14 cellular contexts compared by ENCODE assay signal in genomic region chr2:150126143-150126725, GRCh38.
DNase-seq lines count a peak whose midpoint lies in the region; ATAC-seq, FAIRE-seq and TF ChIP-seq lines count a peak whose summit lies in the region.
"Had no signal": no experiment of that assay in that cellular context is flagged by ENCODE, and none has a peak within 500 bp of the region (broad histone marks: within the 10 kb centered on the region; RNA-seq: fewer than 3 reads in every experiment).

No MANE protein-coding gene starts in this region.

- CTCF ChIA-PET in A549 (lab: Yijun Ruan, JAX) = interaction anchor here (0.8 to 2.0 kb wide), 4 partner anchors 9 to 137 kb away, joined by 3 to 4 read pairs (median 3); no protein-coding TSS in a partner anchor
- CTCF ChIA-PET in IMR-90 (lab: Yijun Ruan, JAX) = interaction anchor here (0.6 kb wide), 1 partner anchor 505 kb away, joined by 6 read pairs; no protein-coding TSS in a partner anchor

- TF ChIP-seq RAD21 in A549 (conservative IDR thresholded peaks at IDR 0.05 in 1 of 2, IDR thresholded peaks at IDR 0.05 in 1 of 2) (no peak), IMR-90 (IDR thresholded peaks at IDR 0.05; ENCODE audit: low read length) (no peak)

- DNase-seq in A549 (ENCODE audit: low read depth in 1 of 2, low spot score in 1 of 2) = peak in 1 of 2 experiments; percentile 62
- DNase-seq in IMR-90 = peak; percentile 43
- peak; percentile 85 for DNase-seq in bronchial epithelial cell (ENCODE audit: low read depth)
- DNase-seq in kidney glomerular epithelial cell (lab: John Stamatoyannopoulos, UW) = peak; percentile 88
- no peak for DNase-seq in foreskin melanocyte
- no peak for DNase-seq in testis
- no peak for DNase-seq in left ventricle myocardium superior
- DNase-seq in Right ventricle myocardium superior = no peak
- DNase-seq: activated CD8-positive, alpha-beta memory T cell treated with anti-CD3 and anti-CD28 coated beads, Interleukin-2, amount 10 ng/mL, durations not matched to agents 7 days and 5 days; COR-L47; effector memory CD8-positive, alpha-beta T cell; NCI-H1930; NCI-H524 had no signal

- H4K5ac ChIP-seq in IMR-90 (ENCODE audit: low read depth, low read length) = no peak overlapping the region; the same call in 1 of the 2 replicates

- H3K14ac ChIP-seq in IMR-90 (replicated peaks; ENCODE audit: low read depth, low read length) = 0 out of 2 replicates have a peak overlapping the region, but pooled peaks have one; percentile 10

- no peak for TF ChIP-seq EP300 in A549 (IDR thresholded peaks at IDR 0.05)

- peak overlapping the region; percentile 87 for H2AK5ac ChIP-seq in IMR-90 (ENCODE audit: low read depth, low read length)

- no peak for FAIRE-seq in A549 (lab: Jason Lieb, UNC)
- FAIRE-seq in bronchial epithelial cell (lab: Jason Lieb, UNC) = no peak

- WGBS in A549 (ENCODE audit: missing lambda C conversion rate) = 45% methylated on average over 6 of the region's 6 CpGs
- no CpG with 5 or more reads among the region's 6 CpGs for WGBS in IMR-90 (ENCODE audit: extremely low coverage in 2 of 2, insufficient read length in 1 of 2), 2 experiments
- WGBS in testis, 2 donors = 91 to 94% methylated on average over 6 of the region's 6 CpGs

- H3K56ac ChIP-seq in IMR-90 (ENCODE audit: extremely low read depth, insufficient read depth, low read length) = no peak overlapping the region

- no TSS peak for BruUV-seq in IMR-90 (replicated peaks; lab: Mats Ljungman, UMichigan)

- H4K8ac ChIP-seq in IMR-90 (ENCODE audit: low read depth in 2 of 2, low read length in 2 of 2) = peak overlapping the region; percentile 35 to 60; a peak in 1 of 4 replicates

- H3K27me3 ChIP-seq in IMR-90 (ENCODE audit: control insufficient read depth, insufficient read depth, low read length) = no peaks in the 10 kb centered on the region
- no peaks in the 10 kb centered on the region for H3K27me3 ChIP-seq in bronchial epithelial cell (ENCODE audit: control insufficient read depth, insufficient read depth, low read length)
- H3K27me3 ChIP-seq in testis = no peaks in the 10 kb centered on the region
- H3K27me3 ChIP-seq: gastroesophageal sphincter had no signal

- TF ChIP-seq POLR2A in A549 (IDR thresholded peaks at IDR 0.05; ENCODE audit: low read length) (no peak), IMR-90 (IDR thresholded peaks at IDR 0.05; ENCODE audit: low read depth, low read length) (no peak), testis (IDR thresholded peaks at IDR 0.05) (no peak)

- H3K23ac ChIP-seq in IMR-90 (ENCODE audit: low read depth, low read length) = no peak overlapping the region

- H2BK20ac ChIP-seq in IMR-90 (ENCODE audit: low read depth, low read length) = peak overlapping the region; percentile 33; the same call in 1 of the 2 replicates

- H3K4me1 ChIP-seq in A549 (peaks cover 59% of the 10 kb centered on the region), IMR-90 (ENCODE audit: control insufficient read depth, insufficient read depth, low read length) (peaks cover 13% of the 10 kb centered on the region), testis (no peaks in the 10 kb centered on the region)
- H3K4me1 ChIP-seq: gastroesophageal sphincter had no signal

- H3K4me3 ChIP-seq in A549 (no peak overlapping the region), IMR-90 (ENCODE audit: insufficient read depth, low read depth, low read length) (no peak overlapping the region), bronchial epithelial cell (ENCODE audit: low read depth, low read length) (no peak overlapping the region), testis (no peak overlapping the region)
- H3K4me3 ChIP-seq: gastroesophageal sphincter had no signal

- intact Hi-C loops in IMR-90 (cut with micrococcal nuclease) = loop anchor here (5.0 to 10.0 kb wide), 2 partner anchors 106 to 531 kb away; no protein-coding TSS in a partner anchor
- intact Hi-C loops in testis (cut with DNase I; ENCODE audit: low total_unique reads) = no loop called here
- intact Hi-C loops in left ventricle myocardium superior (cut with micrococcal nuclease) = no loop called here
- intact Hi-C loops in Right ventricle myocardium superior (cut with DNase I) = no loop called here

- H3K27ac ChIP-seq in A549 (peak overlapping the region; percentile 82 to 89), IMR-90 (ENCODE audit: insufficient read depth, low read length) (no peak overlapping the region), testis (no peak overlapping the region)
- H3K27ac ChIP-seq: gastroesophageal sphincter had no signal

- peak overlapping the region; percentile 58 for H3K4ac ChIP-seq in IMR-90 (ENCODE audit: low read depth, low read length)

- H3K9me1 ChIP-seq in IMR-90 (ENCODE audit: insufficient read depth, low read length) = peaks cover 14% of the 10 kb centered on the region

- H2BK15ac ChIP-seq in IMR-90 (ENCODE audit: low read depth, low read length) = peak overlapping the region; percentile 88; the same call in 2 of the 3 replicates

- no peak overlapping the region for H2AFZ ChIP-seq in IMR-90 (replicated peaks; ENCODE audit: low read length, poor library complexity)

- H2AK9ac ChIP-seq in IMR-90 (replicated peaks; ENCODE audit: low read depth, low read length, poor library complexity) = no peak overlapping the region

- in situ Hi-C loops in IMR-90 (cut with MboI; ENCODE audit: low sequenced_read_pairs) = loop anchor here (25.0 kb wide), 2 partner anchors 336 to 1111 kb away; no protein-coding TSS in a partner anchor

- H3K9ac ChIP-seq in IMR-90 (ENCODE audit: low read depth, low read length) = no peak overlapping the region

- H3K79me1 ChIP-seq in IMR-90 (ENCODE audit: low read depth in 1 of 2, low read length in 2 of 2) = no peaks in the 10 kb centered on the region

- no peaks in the 10 kb centered on the region for H4K20me1 ChIP-seq in IMR-90 (ENCODE audit: insufficient read depth, low read length)

- H3K9me3 ChIP-seq in A549 (0 out of 3 replicates have a peak, but pooled peaks cover 13% of the 10 kb centered on the region), IMR-90 (ENCODE audit: control insufficient read depth, insufficient read depth, low read length) (no peaks in the 10 kb centered on the region), testis (no peaks in the 10 kb centered on the region)
- H3K9me3 ChIP-seq: gastroesophageal sphincter had no signal

- H2BK5ac ChIP-seq in IMR-90 (ENCODE audit: low read depth, low read length, poor library complexity, severe bottlenecking) = no peak overlapping the region

- dilution Hi-C loops in IMR-90 (cut with HindIII; ENCODE audit: low sequenced_read_pairs, unreplicated experiment) = no loop called here

- H3K18ac ChIP-seq in IMR-90 (ENCODE audit: low read depth, low read length) = peak overlapping the region; percentile 73; the same call in 1 of the 2 replicates

- H3K36me3 ChIP-seq in IMR-90 (ENCODE audit: control insufficient read depth, insufficient read depth, low read length) = no peaks in the 10 kb centered on the region
- H3K36me3 ChIP-seq in bronchial epithelial cell (ENCODE audit: control insufficient read depth, insufficient read depth, low read length) = no peaks in the 10 kb centered on the region
- H3K36me3 ChIP-seq in testis (ENCODE audit: low read depth, missing control alignments) = no peaks in the 10 kb centered on the region
- H3K36me3 ChIP-seq: gastroesophageal sphincter had no signal

- TF ChIP-seq CTCF in A549 (IDR thresholded peaks at IDR 0.05) = 0 out of 3 replicates have a peak, but pooled peaks have one; percentile 1
- TF ChIP-seq CTCF in IMR-90 (conservative IDR thresholded peaks at IDR 0.05; ENCODE audit: low read depth, low read length) = no peak
- no peak for TF ChIP-seq CTCF in bronchial epithelial cell (IDR thresholded peaks at IDR 0.05; ENCODE audit: insufficient read depth, low read length, severe bottlenecking)
- no peak for TF ChIP-seq CTCF in testis (IDR thresholded peaks at IDR 0.05)

- H4K91ac ChIP-seq in IMR-90 (ENCODE audit: insufficient read depth, low read depth, low read length) = peak overlapping the region; percentile 56; the same call in 1 of the 2 replicates

- H3K4me2 ChIP-seq in A549 (peak overlapping the region; percentile 60), IMR-90 (ENCODE audit: low read depth, low read length) (no peak overlapping the region)

- no peak for ATAC-seq in A549
- no peak for ATAC-seq in IMR-90 (ENCODE audit: low read depth)
- ATAC-seq in left ventricle myocardium superior = no peak
- ATAC-seq in Right ventricle myocardium superior (ENCODE audit: poor library complexity) = no peak
- ATAC-seq: activated CD8-positive, alpha-beta memory T cell treated with anti-CD3 and anti-CD28 coated beads, Interleukin-2, amount 10 ng/mL, durations not matched to agents 7 days and 5 days; effector memory CD8-positive, alpha-beta T cell; gastroesophageal sphincter had no signal

- POLR2A ChIA-PET in A549 (lab: Yijun Ruan, JAX) = interaction anchor here (0.6 kb wide), 1 partner anchor 485 kb away, joined by 3 read pairs; no protein-coding TSS in a partner anchor
- POLR2A ChIA-PET in IMR-90 (lab: Charles Lee; ENCODE audit: unreplicated experiment) = no interaction called here

- no peak overlapping the region; the same call in 1 of the 2 replicates for H2BK120ac ChIP-seq in IMR-90 (ENCODE audit: low read depth, low read length)

TF ChIP-seq in A549, 52 proteins besides CTCF, POLR2A, EP300 and RAD21 (continues in another document):
- TF ChIP-seq RFX5 (IDR thresholded peaks at IDR 0.05) = no peak
- no peak for TF ChIP-seq HOXB5 (CRISPR knock-in tag; IDR thresholded peaks at IDR 0.05)
- no peak for TF ChIP-seq MAX (IDR thresholded peaks at IDR 0.05)

TF ChIP-seq in IMR-90, 13 proteins besides CTCF, POLR2A, EP300 and RAD21:
- TF ChIP-seq CHD1 (IDR thresholded peaks at IDR 0.05; ENCODE audit: low read depth, low read length) = no peak
- TF ChIP-seq MAFK (IDR thresholded peaks at IDR 0.05; ENCODE audit: low read depth, low read length) = no peak
- TF ChIP-seq BHLHE40 (IDR thresholded peaks at IDR 0.05; ENCODE audit: low read depth, low read length) = no peak
- no peak for TF ChIP-seq CEBPB (IDR thresholded peaks at IDR 0.05; ENCODE audit: low read depth, low read length)
- no peak for TF ChIP-seq MXI1 (IDR thresholded peaks at IDR 0.05; ENCODE audit: borderline replicate concordance, low read depth, low read length)
- no peak for TF ChIP-seq RFX5 (IDR thresholded peaks at IDR 0.05; ENCODE audit: low read depth, low read length)
- TF ChIP-seq SMC3 (IDR thresholded peaks at IDR 0.05; ENCODE audit: low read depth, low read length) = no peak
- TF ChIP-seq NFE2L2 (IDR thresholded peaks at IDR 0.05; ENCODE audit: low read depth, low read length) = no peak
- TF ChIP-seq RCOR1 (IDR thresholded peaks at IDR 0.05; ENCODE audit: insufficient replicate concordance, low read length) = no peak
- TF ChIP-seq MAZ (IDR thresholded peaks at IDR 0.05; ENCODE audit: borderline replicate concordance, low read depth, low read length) = no peak
- TF ChIP-seq USF2 (IDR thresholded peaks at IDR 0.05; ENCODE audit: low read depth, low read length) = no peak

Comparison
In these comparisons a context has a peak if more than half of its experiments do, and no peak if none do; other contexts are left out.
1. DNase-seq: peak in IMR-90 (single experiment), bronchial epithelial cell (single experiment) and kidney glomerular epithelial cell (single experiment); none in foreskin melanocyte (single experiment), testis (single experiment), left ventricle myocardium superior (single experiment) and Right ventricle myocardium superior (single experiment).
2. H3K27ac ChIP-seq: peak in A549 (2 of 2); none in IMR-90 (single experiment) and testis (0 of 2).